Comparison of ENCODE assay signal across 9 cellular contexts in the genomic region with DNA sequence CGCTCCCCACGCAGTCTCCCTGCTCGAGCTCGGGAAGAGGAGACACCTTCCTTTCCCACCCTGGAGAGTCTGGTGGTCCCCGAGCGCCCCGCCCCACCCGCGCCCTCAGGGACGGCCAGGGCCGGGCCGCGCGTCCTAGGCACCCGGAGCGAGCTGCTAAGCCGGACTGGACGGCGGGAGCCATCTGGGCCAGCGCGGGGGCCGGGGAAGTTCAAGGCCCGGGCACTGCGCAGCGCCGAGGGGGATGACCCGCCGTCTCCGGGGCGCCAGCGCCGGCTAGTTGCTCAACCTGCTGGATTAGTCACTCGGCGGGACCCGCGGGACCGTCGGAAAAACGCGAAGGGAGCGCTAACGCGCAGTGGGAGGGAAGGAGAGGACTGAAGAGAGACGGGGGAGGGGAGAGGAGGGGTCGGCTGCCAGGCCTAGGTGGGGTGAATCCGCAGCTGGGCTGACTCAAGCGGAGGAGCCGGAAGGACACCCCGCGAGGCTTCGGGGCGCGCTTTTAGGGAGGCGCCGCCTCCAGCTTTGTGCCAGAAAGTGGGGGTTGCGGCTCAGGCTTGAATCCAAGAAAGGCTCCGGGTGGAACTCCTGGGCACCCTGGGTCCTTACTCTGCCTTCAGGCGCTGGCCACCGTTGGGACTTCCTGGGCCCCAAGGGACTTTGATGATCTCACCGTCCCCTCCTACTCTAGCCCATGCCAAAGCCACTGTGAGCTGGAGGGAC.
DNase-seq lines count a peak whose midpoint lies in the region; ATAC-seq and FAIRE-seq lines count a peak whose summit lies in the region.
"Had no signal": no experiment of that assay in that cellular context is flagged by ENCODE, and none has a peak within 500 bp of the region (broad histone marks: within the 10 kb centered on the region; RNA-seq: fewer than 3 reads in every experiment).

No MANE protein-coding gene starts in this region.

- H3K9me3 Mint-ChIP-seq in central memory CD8-positive, alpha-beta T cell = no peaks in the 10 kb centered on the region

- H3K4me3 ChIP-seq in mesendoderm (ENCODE audit: low read length) (peak overlapping the region; percentile 28), aorta (ENCODE audit: low read length in 2 of 2) (no peak overlapping the region)

- H3K18ac ChIP-seq in mesendoderm (ENCODE audit: low read length) = peak overlapping the region; percentile 34

- H3K4me2 ChIP-seq in mesendoderm (ENCODE audit: low read length) = peak overlapping the region; percentile 75

- peaks cover 15% of the 10 kb centered on the region for H3K4me1 Mint-ChIP-seq in central memory CD8-positive, alpha-beta T cell

- H3K23ac ChIP-seq in mesendoderm (ENCODE audit: low read length) = no peak overlapping the region

- H3K4me1 ChIP-seq in mesendoderm (ENCODE audit: control insufficient read depth, low read depth, low read length) (peaks cover 17% of the 10 kb centered on the region), aorta (ENCODE audit: control insufficient read depth in 1 of 2, insufficient read depth in 2 of 2, low read length in 2 of 2) (no peaks in the 10 kb centered on the region)

- H3K36me3 Mint-ChIP-seq in central memory CD8-positive, alpha-beta T cell (ENCODE audit: insufficient read depth) = no peaks in the 10 kb centered on the region

- no peaks in the 10 kb centered on the region for H3K79me1 ChIP-seq in mesendoderm (ENCODE audit: low read length)

- no peaks in the 10 kb centered on the region for H3K36me3 ChIP-seq in mesendoderm (ENCODE audit: control insufficient read depth, insufficient read depth, low read length)
- no peaks in the 10 kb centered on the region for H3K36me3 ChIP-seq in aorta (ENCODE audit: control insufficient read depth in 1 of 2, insufficient read depth in 2 of 2, low read length in 1 of 2)

- H3K4ac ChIP-seq in mesendoderm (ENCODE audit: low read depth, low read length) = no peak overlapping the region

- peak overlapping the region; percentile 72 for H3K4me3 Mint-ChIP-seq in central memory CD8-positive, alpha-beta T cell

- WGBS in mesendoderm (ENCODE audit: extremely low coverage, insufficient coverage, low lambda C conversion rate) = no CpG with 5 or more reads among the region's 60 CpGs
- 7 to 8% methylated on average over 56 to 60 of the region's 60 CpGs for WGBS in aorta, 2 donors

- H2BK120ac ChIP-seq in mesendoderm (ENCODE audit: low read depth, low read length) = no peak overlapping the region

- peaks cover 85% of the 10 kb centered on the region for H3K27me3 Mint-ChIP-seq in central memory CD8-positive, alpha-beta T cell

- FAIRE-seq in GM19239 (lab: Jason Lieb, UNC) = no peak

- DNase-seq in Right ventricle myocardium inferior (ENCODE audit: missing footprints) (peak; percentile 80), cardiac septum (ENCODE audit: low spot score) (no peak), mesendoderm (peak; percentile 81), aorta (peak; percentile 88 to 97), GM19239 (ENCODE audit: insufficient read length, low spot score) (no peak)
- no peak for DNase-seq in central memory CD8-positive, alpha-beta T cell (ENCODE audit: low spot score in 2 of 2)
- DNase-seq: NCI-H1092 had no signal

- no peak overlapping the region for H3K27ac ChIP-seq in mesendoderm (ENCODE audit: low read depth, low read length)
- no peak overlapping the region for H3K27ac ChIP-seq in aorta (ENCODE audit: low read depth in 1 of 2, low read length in 2 of 2)

- no peaks in the 10 kb centered on the region for H3K79me2 ChIP-seq in mesendoderm (ENCODE audit: control insufficient read depth, insufficient read depth, low read length)

- H3K9ac ChIP-seq in mesendoderm (ENCODE audit: low read length) = peak overlapping the region; percentile 61

- H3K27me3 ChIP-seq in mesendoderm (ENCODE audit: insufficient read depth, low read length, poor library complexity) = peaks cover 2% of the 10 kb centered on the region
- no peaks in the 10 kb centered on the region for H3K27me3 ChIP-seq in aorta (ENCODE audit: control insufficient read depth in 1 of 2, insufficient read depth in 2 of 2, low read length in 1 of 2)

- H4K8ac ChIP-seq in mesendoderm (ENCODE audit: low read depth, low read length) = no peak overlapping the region

- H2BK15ac ChIP-seq in mesendoderm (replicated peaks; ENCODE audit: low read depth) = no peak overlapping the region

- ATAC-seq in Right ventricle myocardium inferior = peak; percentile 74
- no peak for ATAC-seq in central memory CD8-positive, alpha-beta T cell (replicated peaks; ENCODE audit: extremely low read depth, poor library complexity, severe bottlenecking)
- ATAC-seq in aorta (ENCODE audit: low FRiP score) = peak; percentile 89
- ATAC-seq in GM21528 (IDR thresholded peaks at IDR 0.05; ENCODE audit: low FRiP score, unreplicated experiment) = no peak
- no peak for ATAC-seq in GM18511 (IDR thresholded peaks at IDR 0.05; ENCODE audit: unreplicated experiment)

- H2BK5ac ChIP-seq in mesendoderm (ENCODE audit: low read length) = no peak overlapping the region

- no peak overlapping the region for H3K27ac Mint-ChIP-seq in central memory CD8-positive, alpha-beta T cell (ENCODE audit: low read depth)

- H3K9me3 ChIP-seq in aorta (ENCODE audit: control insufficient read depth, low read length) = no peaks in the 10 kb centered on the region

- intact Hi-C loops in Right ventricle myocardium inferior (cut with DNase I) = no loop called here
- intact Hi-C loops in cardiac septum (cut with DNase I) = no loop called here
- intact Hi-C loops in aorta (cut with DNase I) = loop anchor here in 1 of 2 donors (5.0 kb wide), 1 partner anchor 77 kb away; a partner anchor contains a TSS

- no peak overlapping the region for H4K5ac ChIP-seq in mesendoderm (ENCODE audit: low read length)

- H2AK5ac ChIP-seq in mesendoderm (ENCODE audit: low read length) = no peak overlapping the region

- peak overlapping the region; percentile 81 for H3K56ac ChIP-seq in mesendoderm (ENCODE audit: low read length)

Comparison
In these comparisons a context has a peak if more than half of its experiments do, and no peak if none do; other contexts are left out.
1. DNase-seq: peak in Right ventricle myocardium inferior (single experiment), mesendoderm (single experiment) and aorta (2 of 2); none in cardiac septum (single experiment), central memory CD8-positive, alpha-beta T cell (0 of 2) and GM19239 (single experiment).
2. ATAC-seq: peak in Right ventricle myocardium inferior (single experiment) and aorta (single experiment); none in central memory CD8-positive, alpha-beta T cell (single experiment), GM21528 (single experiment) and GM18511 (single experiment).